In the genomic region with DNA sequence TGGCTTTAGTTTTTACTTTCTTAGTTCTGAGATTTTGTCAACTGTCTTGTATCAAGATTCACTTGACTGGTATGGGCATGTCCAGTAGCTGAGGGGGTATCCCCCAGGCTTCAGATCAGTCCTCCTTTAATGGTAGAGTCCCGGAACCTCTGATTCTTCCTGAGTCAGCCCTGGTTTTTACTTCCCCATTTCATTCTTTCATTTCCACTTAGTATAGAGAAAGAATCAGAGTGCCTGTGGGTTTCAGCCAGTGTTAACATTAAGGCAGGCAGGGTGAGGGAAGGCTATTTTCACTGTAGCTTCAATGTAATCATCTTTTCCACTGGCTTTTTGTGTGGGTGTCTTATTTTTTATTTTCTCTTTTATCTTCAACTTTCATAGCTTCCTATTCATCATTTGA, we compare ENCODE assay signal across 9 cellular contexts. TPM values are rescaled to one million over a fixed set of nuclear protein-coding genes. Genes with fewer than 3 reads are reported as not detected.
DNase-seq lines count a peak whose midpoint lies in the region; ATAC-seq and TF ChIP-seq lines count a peak whose summit lies in the region.
"Had no signal": no experiment of that assay in that cellular context is flagged by ENCODE, and none has a peak within 500 bp of the region (broad histone marks: within the 10 kb centered on the region; RNA-seq: fewer than 3 reads in every experiment).

No MANE protein-coding gene starts in this region.

- TF ChIP-seq CTCF in OCI-LY3 (IDR thresholded peaks at IDR 0.05; ENCODE audit: low read depth, low read length) = no peak
- no peak for TF ChIP-seq CTCF in upper lobe of right lung (IDR thresholded peaks at IDR 0.05)

- H3K27ac ChIP-seq in OCI-LY3 (ENCODE audit: low read length) = peak overlapping the region; percentile 81
- H3K27ac ChIP-seq in upper lobe of right lung = no peak overlapping the region
- H3K27ac ChIP-seq: heart right ventricle had no signal

- DNase-seq in stimulated activated CD4-positive, alpha-beta T cell treated with anti-CD3 and anti-CD28 coated beads, Interleukin-4, amount 100 ng/mL, for 24 hours = peak; percentile 33
- DNase-seq in stimulated activated CD4-positive, alpha-beta T cell treated with anti-CD3 and anti-CD28 coated beads, Interleukin-2, amount 100 ng/mL, for 24 hours = no peak
- DNase-seq in upper lobe of right lung (no peak), COLO829 (ENCODE audit: low spot score) (no peak), T-cell (no peak)
- DNase-seq in activated effector memory CD4-positive, alpha-beta T cell treated with anti-CD3 and anti-CD28 coated beads, Interleukin-2, amount 50 U/mL, for 16 hours = no peak
- DNase-seq: heart right ventricle had no signal

- H3K4me1 Mint-ChIP-seq in T-cell = peaks cover 0 to 10% (median 5%) of the 10 kb centered on the region in 3 donors

- H3K4me3 Mint-ChIP-seq in T-cell = no peak overlapping the region

- POLR2A ChIA-PET in T-cell (lab: Charles Lee) = interaction anchor here in 1 of 2 donors (0.9 kb wide), 1 partner anchor 8 kb away, joined by 3 read pairs; a partner anchor contains a TSS

- peaks cover 13% of the 10 kb centered on the region in 2 donors for H3K27me3 Mint-ChIP-seq in T-cell

- peak overlapping the region; percentile 77 for H3K4me2 ChIP-seq in OCI-LY3 (ENCODE audit: low read length)

- peak overlapping the region; percentile 42; the same call in 1 of the 2 replicates for H3K9ac ChIP-seq in OCI-LY3 (ENCODE audit: low read length)

- H3K27me3 ChIP-seq in OCI-LY3 (ENCODE audit: low read depth, low read length) (peaks cover 4% of the 10 kb centered on the region; the same call in 1 of the 2 replicates), upper lobe of right lung (no peaks in the 10 kb centered on the region)
- H3K27me3 ChIP-seq: heart right ventricle had no signal

- intact Hi-C loops in upper lobe of right lung (cut with DNase I) = no loop called here

- CTCF ChIA-PET in T-cell (lab: Charles Lee) = interaction anchor here (0.6 to 1.1 kb wide), 3 partner anchors 9 to 767 kb away, joined by 3 to 6 read pairs (median 3); a partner anchor contains a TSS

- peaks cover 26% of the 10 kb centered on the region for H3K4me1 ChIP-seq in OCI-LY3 (ENCODE audit: low read length)
- H3K4me1 ChIP-seq in upper lobe of right lung = no peaks in the 10 kb centered on the region

- no peaks in the 10 kb centered on the region for H3K79me2 ChIP-seq in OCI-LY3 (ENCODE audit: low read length)

- peak overlapping the region; percentile 67 for H3K4me3 ChIP-seq in OCI-LY3 (ENCODE audit: low read length)
- H3K4me3 ChIP-seq in upper lobe of right lung = no peak overlapping the region
- H3K4me3 ChIP-seq: heart right ventricle had no signal

- H2AFZ ChIP-seq in OCI-LY3 (ENCODE audit: low read depth, low read length) = no peak overlapping the region

- H3K9me3 ChIP-seq in OCI-LY3 (ENCODE audit: insufficient read depth, low read length) (no peaks in the 10 kb centered on the region), upper lobe of right lung (no peaks in the 10 kb centered on the region)
- H3K9me3 ChIP-seq: heart right ventricle had no signal

- H3K36me3 ChIP-seq in OCI-LY3 (replicated peaks; ENCODE audit: low read depth, low read length) = no peaks in the 10 kb centered on the region
- no peaks in the 10 kb centered on the region for H3K36me3 ChIP-seq in upper lobe of right lung
- H3K36me3 ChIP-seq: heart right ventricle had no signal

- no peak overlapping the region for H3K27ac Mint-ChIP-seq in T-cell

- no peaks in the 10 kb centered on the region for H4K20me1 ChIP-seq in OCI-LY3 (ENCODE audit: insufficient read depth, low read length)

- H3K9me3 Mint-ChIP-seq in T-cell = no peaks in the 10 kb centered on the region

- peaks cover 8% of the 10 kb centered on the region for H3K36me3 Mint-ChIP-seq in T-cell

- ATAC-seq in HG02938 (IDR thresholded peaks at IDR 0.05; ENCODE audit: unreplicated experiment) (peak; percentile 97), upper lobe of right lung (peak; percentile 68), T-cell (replicated peaks in 1 of 4) (no peak)

RNA-seq across cellular contexts. Expression of a gene that starts 8.3 kb away (rescaled TPM):
- total RNA-seq in upper lobe of right lung = 28.9 TPM
- 10 to 100 TPM; 25.7 to 36.9 (median 26.1) TPM for total RNA-seq in T-cell

RNA-seq across cellular contexts. Expression of a gene that starts 44.2 kb away (rescaled TPM):
- total RNA-seq in upper lobe of right lung = not detected
- not detected for total RNA-seq in T-cell
- total RNA-seq: heart right ventricle had no signal

Comparison
In these comparisons a context has a peak if more than half of its experiments do, and no peak if none do; other contexts are left out.
1. ATAC-seq: peak in HG02938 (single experiment) and upper lobe of right lung (single experiment); none in T-cell (0 of 4).